1 cellular context compared by ENCODE assay signal in the genomic region with DNA sequence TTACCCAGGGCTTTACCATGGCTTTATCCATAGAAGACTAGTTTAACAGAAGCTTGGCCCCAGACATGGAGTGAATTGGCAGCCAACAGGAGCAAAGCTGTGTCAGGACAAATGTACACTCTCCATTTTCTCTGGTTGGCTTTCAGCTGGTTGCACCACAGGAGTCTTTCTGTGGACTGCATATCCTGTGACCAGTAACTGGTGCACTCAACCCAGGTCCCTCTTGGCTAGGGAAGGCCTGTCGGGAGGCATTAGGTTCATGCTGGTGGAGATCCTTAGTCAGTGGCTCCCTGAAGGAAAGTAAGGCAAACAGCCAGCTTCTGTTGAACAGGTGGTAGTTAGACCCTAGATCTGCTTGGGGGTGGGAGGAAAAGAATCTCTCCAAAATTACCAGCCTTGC.
TF ChIP-seq lines count a peak whose summit lies in the region.

No MANE protein-coding gene starts in this region.

TF ChIP-seq in WTC11, 78 proteins besides CTCF, POLR2A, EP300 and RAD21 (continued from another document):
- no peak for TF ChIP-seq RELA (CRISPR knock-in tag; IDR thresholded peaks at IDR 0.05; ENCODE audit: borderline replicate concordance)
- no peak for TF ChIP-seq CBFB (CRISPR knock-in tag; IDR thresholded peaks at IDR 0.05; ENCODE audit: low read depth)
- TF ChIP-seq ESRRA (CRISPR knock-in tag; IDR thresholded peaks at IDR 0.05; ENCODE audit: borderline replicate concordance), result no peak
- no peak for TF ChIP-seq NFE2L1 (CRISPR knock-in tag; IDR thresholded peaks at IDR 0.05)
- no peak for TF ChIP-seq NR3C1 (CRISPR knock-in tag; conservative IDR thresholded peaks at IDR 0.05; ENCODE audit: low read depth)
- no peak for TF ChIP-seq ZNF416 (CRISPR knock-in tag; IDR thresholded peaks at IDR 0.05)
- TF ChIP-seq, protein P1, sequence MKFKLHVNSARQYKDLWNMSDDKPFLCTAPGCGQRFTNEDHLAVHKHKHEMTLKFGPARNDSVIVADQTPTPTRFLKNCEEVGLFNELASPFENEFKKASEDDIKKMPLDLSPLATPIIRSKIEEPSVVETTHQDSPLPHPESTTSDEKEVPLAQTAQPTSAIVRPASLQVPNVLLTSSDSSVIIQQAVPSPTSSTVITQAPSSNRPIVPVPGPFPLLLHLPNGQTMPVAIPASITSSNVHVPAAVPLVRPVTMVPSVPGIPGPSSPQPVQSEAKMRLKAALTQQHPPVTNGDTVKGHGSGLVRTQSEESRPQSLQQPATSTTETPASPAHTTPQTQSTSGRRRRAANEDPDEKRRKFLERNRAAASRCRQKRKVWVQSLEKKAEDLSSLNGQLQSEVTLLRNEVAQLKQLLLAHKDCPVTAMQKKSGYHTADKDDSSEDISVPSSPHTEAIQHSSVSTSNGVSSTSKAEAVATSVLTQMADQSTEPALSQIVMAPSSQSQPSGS (CRISPR knock-in tag; IDR thresholded peaks at IDR 0.05; ENCODE audit: borderline replicate concordance, low read depth), result no peak
- no peak for TF ChIP-seq IRF2 (CRISPR knock-in tag; IDR thresholded peaks at IDR 0.05; ENCODE audit: borderline replicate concordance, low read depth)
- TF ChIP-seq, protein P2, sequence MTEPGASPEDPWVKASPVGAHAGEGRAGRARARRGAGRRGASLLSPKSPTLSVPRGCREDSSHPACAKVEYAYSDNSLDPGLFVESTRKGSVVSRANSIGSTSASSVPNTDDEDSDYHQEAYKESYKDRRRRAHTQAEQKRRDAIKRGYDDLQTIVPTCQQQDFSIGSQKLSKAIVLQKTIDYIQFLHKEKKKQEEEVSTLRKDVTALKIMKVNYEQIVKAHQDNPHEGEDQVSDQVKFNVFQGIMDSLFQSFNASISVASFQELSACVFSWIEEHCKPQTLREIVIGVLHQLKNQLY (CRISPR knock-in tag; IDR thresholded peaks at IDR 0.05), result no peak
- TF ChIP-seq, protein P3, sequence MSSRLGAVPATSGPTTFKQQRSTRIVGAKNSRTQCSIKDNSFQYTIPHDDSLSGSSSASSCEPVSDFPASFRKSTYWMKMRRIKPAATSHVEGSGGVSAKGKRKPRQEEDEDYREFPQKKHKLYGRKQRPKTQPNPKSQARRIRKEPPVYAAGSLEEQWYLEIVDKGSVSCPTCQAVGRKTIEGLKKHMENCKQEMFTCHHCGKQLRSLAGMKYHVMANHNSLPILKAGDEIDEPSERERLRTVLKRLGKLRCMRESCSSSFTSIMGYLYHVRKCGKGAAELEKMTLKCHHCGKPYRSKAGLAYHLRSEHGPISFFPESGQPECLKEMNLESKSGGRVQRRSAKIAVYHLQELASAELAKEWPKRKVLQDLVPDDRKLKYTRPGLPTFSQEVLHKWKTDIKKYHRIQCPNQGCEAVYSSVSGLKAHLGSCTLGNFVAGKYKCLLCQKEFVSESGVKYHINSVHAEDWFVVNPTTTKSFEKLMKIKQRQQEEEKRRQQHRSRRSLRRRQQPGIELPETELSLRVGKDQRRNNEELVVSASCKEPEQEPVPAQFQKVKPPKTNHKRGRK (CRISPR knock-in tag; IDR thresholded peaks at IDR 0.05; ENCODE audit: borderline replicate concordance), result no peak
- TF ChIP-seq GTF2I (CRISPR knock-in tag; conservative IDR thresholded peaks at IDR 0.05), result no peak
- TF ChIP-seq, protein P4, sequence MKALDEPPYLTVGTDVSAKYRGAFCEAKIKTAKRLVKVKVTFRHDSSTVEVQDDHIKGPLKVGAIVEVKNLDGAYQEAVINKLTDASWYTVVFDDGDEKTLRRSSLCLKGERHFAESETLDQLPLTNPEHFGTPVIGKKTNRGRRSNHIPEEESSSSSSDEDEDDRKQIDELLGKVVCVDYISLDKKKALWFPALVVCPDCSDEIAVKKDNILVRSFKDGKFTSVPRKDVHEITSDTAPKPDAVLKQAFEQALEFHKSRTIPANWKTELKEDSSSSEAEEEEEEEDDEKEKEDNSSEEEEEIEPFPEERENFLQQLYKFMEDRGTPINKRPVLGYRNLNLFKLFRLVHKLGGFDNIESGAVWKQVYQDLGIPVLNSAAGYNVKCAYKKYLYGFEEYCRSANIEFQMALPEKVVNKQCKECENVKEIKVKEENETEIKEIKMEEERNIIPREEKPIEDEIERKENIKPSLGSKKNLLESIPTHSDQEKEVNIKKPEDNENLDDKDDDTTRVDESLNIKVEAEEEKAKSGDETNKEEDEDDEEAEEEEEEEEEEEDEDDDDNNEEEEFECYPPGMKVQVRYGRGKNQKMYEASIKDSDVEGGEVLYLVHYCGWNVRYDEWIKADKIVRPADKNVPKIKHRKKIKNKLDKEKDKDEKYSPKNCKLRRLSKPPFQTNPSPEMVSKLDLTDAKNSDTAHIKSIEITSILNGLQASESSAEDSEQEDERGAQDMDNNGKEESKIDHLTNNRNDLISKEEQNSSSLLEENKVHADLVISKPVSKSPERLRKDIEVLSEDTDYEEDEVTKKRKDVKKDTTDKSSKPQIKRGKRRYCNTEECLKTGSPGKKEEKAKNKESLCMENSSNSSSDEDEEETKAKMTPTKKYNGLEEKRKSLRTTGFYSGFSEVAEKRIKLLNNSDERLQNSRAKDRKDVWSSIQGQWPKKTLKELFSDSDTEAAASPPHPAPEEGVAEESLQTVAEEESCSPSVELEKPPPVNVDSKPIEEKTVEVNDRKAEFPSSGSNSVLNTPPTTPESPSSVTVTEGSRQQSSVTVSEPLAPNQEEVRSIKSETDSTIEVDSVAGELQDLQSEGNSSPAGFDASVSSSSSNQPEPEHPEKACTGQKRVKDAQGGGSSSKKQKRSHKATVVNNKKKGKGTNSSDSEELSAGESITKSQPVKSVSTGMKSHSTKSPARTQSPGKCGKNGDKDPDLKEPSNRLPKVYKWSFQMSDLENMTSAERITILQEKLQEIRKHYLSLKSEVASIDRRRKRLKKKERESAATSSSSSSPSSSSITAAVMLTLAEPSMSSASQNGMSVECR (CRISPR knock-in tag; IDR thresholded peaks at IDR 0.05; ENCODE audit: borderline replicate concordance), result no peak
